ENCODE assay signal across 8 cellular contexts in the genomic region with DNA sequence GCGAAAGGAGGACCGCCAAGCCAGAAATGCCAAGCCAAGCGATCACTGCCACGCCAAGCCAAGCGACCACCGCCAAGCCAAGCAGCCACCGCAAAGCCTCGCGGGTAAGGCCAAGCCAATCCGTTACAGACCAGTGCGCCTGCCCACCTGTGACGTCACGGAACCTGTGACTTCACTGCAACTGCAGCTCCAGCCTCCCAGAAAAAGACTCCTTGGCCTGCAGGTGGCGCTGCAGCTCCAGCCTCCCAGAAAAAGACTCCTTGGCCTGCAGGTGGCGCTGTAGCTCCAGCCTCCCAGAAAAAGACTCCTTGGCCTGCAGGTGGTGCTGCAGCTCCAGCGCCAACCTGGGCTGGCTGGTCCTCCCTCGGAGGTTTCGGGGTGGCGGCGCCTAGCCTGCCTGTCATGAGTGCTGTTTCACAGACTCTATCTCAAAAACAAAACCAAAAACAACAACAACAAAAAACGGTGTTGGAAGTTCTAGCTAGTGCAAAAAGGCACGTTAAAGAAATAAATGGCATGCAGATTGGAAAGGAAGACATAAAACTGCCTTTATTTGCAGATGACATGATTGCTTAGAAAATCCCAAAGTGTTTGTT. TPM values are rescaled to one million over a fixed set of nuclear protein-coding genes. Genes with fewer than 3 reads are reported as not detected.
A peak's percentile ranks its signal among the peaks of the same experiment; 100 is the strongest.
DNase-seq lines count a peak whose midpoint lies in the region; ATAC-seq and TF ChIP-seq lines count a peak whose summit lies in the region.
"Not testable (repeated sequence)": the region's sequence is repeated elsewhere in the genome, so short reads cannot be mapped to it uniquely, and the experiment has no call there.

No MANE protein-coding gene starts in this region.

- H2AFZ ChIP-seq in OCI-LY1 (ENCODE audit: low read length): not testable (repeated sequence)

- DNase-seq in AG10803 (ENCODE audit: low read depth) (peak; percentile 80), HL-60 (ENCODE audit: low read depth in 1 of 2, low spot score in 1 of 2) (peak; percentile 33 to 73), ecto neural progenitor cell (ENCODE audit: low spot score) (peak; percentile 75), right lobe of liver (peak; percentile 88 to 90 (median 89))
- DNase-seq in activated CD8-positive, alpha-beta memory T cell treated with anti-CD3 and anti-CD28 coated beads, Interleukin-2, amount 10 ng/mL, durations not matched to agents 7 days and 5 days: peak; percentile 98
- peak; percentile 88 to 93 for DNase-seq in stimulated activated CD4-positive, alpha-beta T cell treated with anti-CD3 and anti-CD28 coated beads, Interleukin-1b, Interleukin-23, amount 100 ng/mL, for 1 hour (ENCODE audit: low read depth in 2 of 2)

- not testable (repeated sequence) for H3K9ac ChIP-seq in OCI-LY1 (ENCODE audit: low read length)

- H3K79me2 ChIP-seq in OCI-LY1 (ENCODE audit: insufficient read depth, low read length): not testable (repeated sequence)

- H3K4me3 ChIP-seq in AG10803 (ENCODE audit: low read length) (peak overlapping the region; percentile 68), right lobe of liver (peak overlapping the region in 2 of 3 donors; percentile 24 to 33)
- H3K4me3 ChIP-seq in HL-60 (replicated peaks; ENCODE audit: insufficient read depth, low read length); OCI-LY1 (ENCODE audit: low read depth, low read length, poor library complexity, severe bottlenecking): not testable (repeated sequence)

- TF ChIP-seq POLR2A in right lobe of liver (IDR thresholded peaks at IDR 0.05): not testable (repeated sequence)

- H3K9me3 ChIP-seq in OCI-LY1 (ENCODE audit: low read length); right lobe of liver: not testable (repeated sequence)

- CTCF ChIA-PET in activated CD8-positive, alpha-beta memory T cell treated with anti-CD3 and anti-CD28 coated beads, Interleukin-2, amount 10 ng/mL, durations not matched to agents 7 days and 5 days (lab: Charles Lee): interaction anchor here (0.9 to 1.8 kb wide), 11 partner anchors 40 to 752 kb away, joined by 3 to 8 read pairs (median 4); a partner anchor contains a TSS

- peak; percentile 89 for TF ChIP-seq CTCF in AG10803 (conservative IDR thresholded peaks at IDR 0.05; ENCODE audit: low read length)
- TF ChIP-seq CTCF in HL-60 (IDR thresholded peaks at IDR 0.05; ENCODE audit: insufficient read depth, low read length): not testable (repeated sequence)
- TF ChIP-seq CTCF in OCI-LY1 (IDR thresholded peaks at IDR 0.05; ENCODE audit: low read length): peak; percentile 95
- peak; percentile 93 to 99 (median 98) for TF ChIP-seq CTCF in right lobe of liver (IDR thresholded peaks at IDR 0.05)

- H3K9me3 Mint-ChIP-seq in activated CD8-positive, alpha-beta memory T cell treated with anti-CD3 and anti-CD28 coated beads, Interleukin-2, amount 10 ng/mL, durations not matched to agents 7 days and 5 days (ENCODE audit: low read depth): not testable (repeated sequence)

- H3K36me3 ChIP-seq in OCI-LY1 (ENCODE audit: insufficient read depth, low read length); right lobe of liver: not testable (repeated sequence)

- peak overlapping the region; percentile 94 for H3K27ac Mint-ChIP-seq in activated CD8-positive, alpha-beta memory T cell treated with anti-CD3 and anti-CD28 coated beads, Interleukin-2, amount 10 ng/mL, durations not matched to agents 7 days and 5 days

- peak overlapping the region; percentile 87 for H3K4me3 Mint-ChIP-seq in activated CD8-positive, alpha-beta memory T cell treated with anti-CD3 and anti-CD28 coated beads, Interleukin-2, amount 10 ng/mL, durations not matched to agents 7 days and 5 days

- not testable (repeated sequence) for H3K4me1 ChIP-seq in OCI-LY1 (ENCODE audit: insufficient read depth, low read length, severe bottlenecking); right lobe of liver

- not testable (repeated sequence) for H3F3A ChIP-seq in OCI-LY1 (ENCODE audit: insufficient read depth, low read length)

- not testable (repeated sequence) for H3K4me1 Mint-ChIP-seq in activated CD8-positive, alpha-beta memory T cell treated with anti-CD3 and anti-CD28 coated beads, Interleukin-2, amount 10 ng/mL, durations not matched to agents 7 days and 5 days

- H3K27ac ChIP-seq in HL-60 (replicated peaks); OCI-LY1 (ENCODE audit: low read depth, low read length, poor library complexity, severe bottlenecking): not testable (repeated sequence)
- peak overlapping the region in 1 of 3 donors; percentile 33 for H3K27ac ChIP-seq in right lobe of liver

- not testable (repeated sequence) for H3K36me3 Mint-ChIP-seq in activated CD8-positive, alpha-beta memory T cell treated with anti-CD3 and anti-CD28 coated beads, Interleukin-2, amount 10 ng/mL, durations not matched to agents 7 days and 5 days

- intact Hi-C loops in right lobe of liver (cut with DNase I): not testable (repeated sequence)

- H3K27me3 ChIP-seq in HL-60 (ENCODE audit: insufficient read depth, poor library complexity, severe bottlenecking); OCI-LY1 (ENCODE audit: insufficient read depth, low read length); right lobe of liver: not testable (repeated sequence)

- WGBS in right lobe of liver (ENCODE audit: insufficient coverage, low coverage, low lambda C conversion rate, missing lambda C conversion rate): 7% methylated on average over 6 of the region's 22 CpGs

- not testable (repeated sequence) for H3K9me2 ChIP-seq in OCI-LY1 (ENCODE audit: low read depth, low read length)

- H3K27me3 Mint-ChIP-seq in activated CD8-positive, alpha-beta memory T cell treated with anti-CD3 and anti-CD28 coated beads, Interleukin-2, amount 10 ng/mL, durations not matched to agents 7 days and 5 days: not testable (repeated sequence)

- H3K4me2 ChIP-seq in OCI-LY1 (ENCODE audit: low read length): peak overlapping the region; percentile 45

- peak; percentile 62 for ATAC-seq in GM19395 (IDR thresholded peaks at IDR 0.05; ENCODE audit: unreplicated experiment)
- ATAC-seq in activated CD8-positive, alpha-beta memory T cell treated with anti-CD3 and anti-CD28 coated beads, Interleukin-2, amount 10 ng/mL, durations not matched to agents 7 days and 5 days: peak; percentile 96
- peak; percentile 92 to 96 (median 94) for ATAC-seq in right lobe of liver

- H4K20me1 ChIP-seq in OCI-LY1 (ENCODE audit: insufficient read depth, low read length): not testable (repeated sequence)

RNA-seq across cellular contexts. Expression of a gene that starts 18.6 kb away (rescaled TPM):
- total RNA-seq in activated CD8-positive, alpha-beta memory T cell treated with anti-CD3 and anti-CD28 coated beads, Interleukin-2, amount 10 ng/mL, durations not matched to agents 7 days and 5 days: not detected
- total RNA-seq in right lobe of liver: not detected

RNA-seq across cellular contexts. Expression of a gene that starts 56.5 kb away (rescaled TPM):
- total RNA-seq in activated CD8-positive, alpha-beta memory T cell treated with anti-CD3 and anti-CD28 coated beads, Interleukin-2, amount 10 ng/mL, durations not matched to agents 7 days and 5 days: 1 to 10 TPM; 2.6 to 3.0 TPM
- 1 to 10 TPM in 3 of 6 experiments, under 1 TPM in 3; 0.44 to 1.6 (median 1.1) TPM for total RNA-seq in right lobe of liver
